In genomic region chr2:4502230-4502843, GRCh38 we compare ENCODE assay signal across 32 cellular contexts.
"Had no signal": no experiment of that assay in that cellular context is flagged by ENCODE, and none has a peak within 500 bp of the region (broad histone marks: within the 10 kb centered on the region; RNA-seq: fewer than 3 reads in every experiment).

No MANE protein-coding gene starts in this region.

- DNase-seq: activated CD4-positive, alpha-beta T cell treated with anti-CD3 and anti-CD28 coated beads, Interleukin-2, amount 10 ng/mL, durations not matched to agents 24 days and 14 days; activated CD4-positive, alpha-beta T cell treated with anti-CD3 and anti-CD28 coated beads, Interleukin-2, amount 50 U/mL, for 4 hours; activated CD8-positive, alpha-beta T cell treated with anti-CD3 and anti-CD28 coated beads for 36 hours; activated effector memory CD4-positive, alpha-beta T cell treated with anti-CD3 and anti-CD28 coated beads, Interleukin-2, amount 50 U/mL, for 16 hours; activated naive CD4-positive, alpha-beta T cell; activated naive CD4-positive, alpha-beta T cell treated with anti-CD3 and anti-CD28 coated beads, Interleukin-2, amount 50 U/mL, for 16 hours; activated naive CD8-positive, alpha-beta T cell treated with anti-CD3 and anti-CD28 coated beads for 36 hours; activated T-cell treated with anti-CD3 and anti-CD28 coated beads, Interleukin-2, amount 50 U/mL, for 1 hour; activated T-cell treated with anti-CD3 and anti-CD28 coated beads, Interleukin-2, amount 50 U/mL, for 72 hours; amniotic stem cell; aorta; caudate nucleus; IMR-90; NCI-H1092 treated with DMSO at 0.1 percent for 48 hours; NCI-H1417 treated with DMSO at 0.1 percent for 48 hours; NCI-H187 treated with DMSO at 0.1 percent for 48 hours; NCI-H2081; NCI-H226; NCI-H446 treated with DMSO at 0.1 percent for 48 hours; NCI-H524; NCI-H69; NK-92 treated with Interleukin-12 subunit alpha and Interleukin-12 subunit beta, amount 100 ng/mL, for 24 hours; PC-3; SIG-M5; T-helper 1 cell; T-helper 2 cell; T1000 had no signal

- H3K4me3 ChIP-seq: K562 had no signal

- H3K27ac ChIP-seq: RWPE1 had no signal

- ATAC-seq: activated CD8-positive, alpha-beta T cell treated with anti-CD3 and anti-CD28 coated beads for 36 hours; activated T-cell treated with anti-CD3 and anti-CD28 coated beads, Interleukin-2, amount 50 U/mL, for 72 hours; activated T-helper 17 cell treated with anti-CD3 and anti-CD28 coated beads, Interleukin-2, amount 50 U/mL, for 72 hours; K562; PC-3; Right ventricle myocardium inferior; SK-N-SH treated with all-trans-retinoic acid at 6 μM for 48 hours had no signal
